In genomic region chr17:78883090-78883532, GRCh38 we compare ENCODE assay signal across 1 cellular context.
TF ChIP-seq lines count a peak whose summit lies in the region.

No MANE protein-coding gene starts in this region.

TF ChIP-seq in HepG2, 621 proteins besides CTCF, POLR2A, EP300 and RAD21 (continued from another document and continues in another):
- TF ChIP-seq ZNF124 (CRISPR knock-in tag; IDR thresholded peaks at IDR 0.05): no peak
- TF ChIP-seq KLF13 (CRISPR knock-in tag; IDR thresholded peaks at IDR 0.05): no peak
- peak; percentile 17; the same call in 1 of the 2 replicates for TF ChIP-seq MYC (CRISPR knock-in tag; IDR thresholded peaks at IDR 0.05; ENCODE audit: borderline replicate concordance)
- peak; percentile 58; the same call in 1 of the 2 replicates for TF ChIP-seq THRA (CRISPR knock-in tag; IDR thresholded peaks at IDR 0.05; ENCODE audit: borderline replicate concordance)
- TF ChIP-seq ZNF572 (CRISPR knock-in tag; IDR thresholded peaks at IDR 0.05): no peak
- TF ChIP-seq ZNF580 (CRISPR knock-in tag; IDR thresholded peaks at IDR 0.05; ENCODE audit: borderline replicate concordance, low read depth): no peak
- TF ChIP-seq RFX1 (IDR thresholded peaks at IDR 0.05): no peak
- TF ChIP-seq ARNT2 (CRISPR knock-in tag; IDR thresholded peaks at IDR 0.05; ENCODE audit: low read depth): no peak
- TF ChIP-seq EED (CRISPR knock-in tag; IDR thresholded peaks at IDR 0.05): no peak
- no peak for TF ChIP-seq SYNCRIP (IDR thresholded peaks at IDR 0.05; ENCODE audit: insufficient read depth, low read depth, low read length)
- 0 out of 2 replicates have a peak, but pooled peaks have one; percentile 39 for TF ChIP-seq ZSCAN9 (CRISPR knock-in tag; IDR thresholded peaks at IDR 0.05; ENCODE audit: borderline replicate concordance)
- no peak for TF ChIP-seq RFXAP (CRISPR knock-in tag; IDR thresholded peaks at IDR 0.05; ENCODE audit: borderline replicate concordance)
- TF ChIP-seq PPARG (CRISPR knock-in tag; conservative IDR thresholded peaks at IDR 0.05): 0 out of 2 replicates have a peak, but pooled peaks have one; percentile 33
- peak; percentile 73 for TF ChIP-seq PHF21A (CRISPR knock-in tag; IDR thresholded peaks at IDR 0.05)
- TF ChIP-seq ZNF256 (CRISPR knock-in tag; conservative IDR thresholded peaks at IDR 0.05): no peak
- no peak for TF ChIP-seq KMT2A (CRISPR knock-in tag; IDR thresholded peaks at IDR 0.05)
- no peak for TF ChIP-seq FOXA1 (IDR thresholded peaks at IDR 0.05)
- 0 out of 2 replicates have a peak, but pooled peaks have one; percentile 24 for TF ChIP-seq FOXA1 (CRISPR knock-in tag; IDR thresholded peaks at IDR 0.05)
- peak; percentile 67; the same call in 1 of the 2 replicates for TF ChIP-seq ZNF770 (CRISPR knock-in tag; IDR thresholded peaks at IDR 0.05)
- peak; percentile 96 for TF ChIP-seq TEAD3 (CRISPR knock-in tag; optimal IDR thresholded peaks at IDR 0.05; ENCODE audit: borderline replicate concordance)
- TF ChIP-seq IRF1 (CRISPR knock-in tag; IDR thresholded peaks at IDR 0.05; ENCODE audit: low read depth): no peak
- 0 out of 2 replicates have a peak, but pooled peaks have one; percentile 34 for TF ChIP-seq CREM (IDR thresholded peaks at IDR 0.05)
- TF ChIP-seq CREM (CRISPR knock-in tag; IDR thresholded peaks at IDR 0.05): no peak
- TF ChIP-seq RFX3 (CRISPR knock-in tag; IDR thresholded peaks at IDR 0.05): no peak
- no peak for TF ChIP-seq REST (IDR thresholded peaks at IDR 0.05; ENCODE audit: borderline replicate concordance in 1 of 2, low read depth in 1 of 2, low read length in 2 of 2)
- TF ChIP-seq THAP11 (CRISPR knock-in tag; IDR thresholded peaks at IDR 0.05): peak; percentile 80
- peak; percentile 47; the same call in 1 of the 2 replicates for TF ChIP-seq DRAP1 (CRISPR knock-in tag; IDR thresholded peaks at IDR 0.05)
- peak; percentile 89 for TF ChIP-seq FOSL2 (CRISPR knock-in tag; IDR thresholded peaks at IDR 0.05)
- TF ChIP-seq HNRNPLL (IDR thresholded peaks at IDR 0.05; ENCODE audit: low read depth, low read length, poor library complexity, severe bottlenecking): peak; percentile 8
- TF ChIP-seq ZNF143 (CRISPR knock-in tag; IDR thresholded peaks at IDR 0.05): peak; percentile 80
- TF ChIP-seq RORA (CRISPR knock-in tag; IDR thresholded peaks at IDR 0.05): no peak
- TF ChIP-seq MED1 (CRISPR knock-in tag; IDR thresholded peaks at IDR 0.05): peak; percentile 29; the same call in 1 of the 2 replicates
- peak; percentile 40; the same call in 1 of the 2 replicates for TF ChIP-seq ZFX (CRISPR knock-in tag; IDR thresholded peaks at IDR 0.05; ENCODE audit: low read depth)
- no peak for TF ChIP-seq ZNF605 (CRISPR knock-in tag; IDR thresholded peaks at IDR 0.05)
- TF ChIP-seq THAP9 (CRISPR knock-in tag; IDR thresholded peaks at IDR 0.05; ENCODE audit: borderline replicate concordance): peak; percentile 31; the same call in 1 of the 2 replicates
- no peak for TF ChIP-seq ZBTB34 (CRISPR knock-in tag; IDR thresholded peaks at IDR 0.05)
- TF ChIP-seq MAFK (conservative IDR thresholded peaks at IDR 0.05 in 1 of 2, IDR thresholded peaks at IDR 0.05 in 1 of 2; ENCODE audit: low read length in 2 of 2): peak; percentile 8 to 26; a peak in 1 of 4 replicates
- peak; percentile 77; the same call in 1 of the 2 replicates for TF ChIP-seq ZBTB10 (CRISPR knock-in tag; IDR thresholded peaks at IDR 0.05; ENCODE audit: borderline replicate concordance)
- no peak for TF ChIP-seq BHLHE40 (IDR thresholded peaks at IDR 0.05; ENCODE audit: low read length)
- 0 out of 2 replicates have a peak, but pooled peaks have one; percentile 23 for TF ChIP-seq CREB3 (CRISPR knock-in tag; IDR thresholded peaks at IDR 0.05)
- peak; percentile 83; the same call in 1 of the 2 replicates for TF ChIP-seq ESRRA (CRISPR knock-in tag; IDR thresholded peaks at IDR 0.05; ENCODE audit: low read depth)
- peak; percentile 54 for TF ChIP-seq RXRB (CRISPR knock-in tag; IDR thresholded peaks at IDR 0.05; ENCODE audit: borderline replicate concordance)
- peak; percentile 65 for TF ChIP-seq PATZ1 (CRISPR knock-in tag; IDR thresholded peaks at IDR 0.05)
- TF ChIP-seq ZNF329 (CRISPR knock-in tag; IDR thresholded peaks at IDR 0.05; ENCODE audit: low read depth): no peak
- TF ChIP-seq ZNF773 (CRISPR knock-in tag; IDR thresholded peaks at IDR 0.05; ENCODE audit: borderline replicate concordance): no peak
